1 cellular context compared by ENCODE assay signal in genomic region chr2:95060446-95061118, GRCh38.
A peak's percentile ranks its signal among the peaks of the same experiment; 100 is the strongest.
TF ChIP-seq lines count a peak whose summit lies in the region.

No MANE protein-coding gene starts in this region.

TF ChIP-seq in HepG2, 621 proteins besides CTCF, POLR2A, EP300 and RAD21 (continued from another document and continues in another):
- TF ChIP-seq ZNF710 (CRISPR knock-in tag; IDR thresholded peaks at IDR 0.05; ENCODE audit: borderline replicate concordance) (peak; percentile 52; the same call in 1 of the 2 replicates), MEIS1 (CRISPR knock-in tag; IDR thresholded peaks at IDR 0.05; ENCODE audit: borderline replicate concordance) (no peak), ZHX2 (IDR thresholded peaks at IDR 0.05; ENCODE audit: low read depth) (no peak), ZHX2 (CRISPR knock-in tag; IDR thresholded peaks at IDR 0.05; ENCODE audit: borderline replicate concordance) (no peak), ZNF574 (CRISPR knock-in tag; IDR thresholded peaks at IDR 0.05) (peak; percentile 33; the same call in 1 of the 2 replicates), PHF21A (CRISPR knock-in tag; IDR thresholded peaks at IDR 0.05) (peak; percentile 66; the same call in 1 of the 2 replicates), ZFP36L1 (CRISPR knock-in tag; IDR thresholded peaks at IDR 0.05) (no peak), E2F2 (CRISPR knock-in tag; IDR thresholded peaks at IDR 0.05; ENCODE audit: borderline replicate concordance) (no peak), HNRNPH1 (optimal IDR thresholded peaks at IDR 0.05; ENCODE audit: low read depth, low read length) (peak; percentile 92), CBX5 (CRISPR knock-in tag; IDR thresholded peaks at IDR 0.05; ENCODE audit: borderline replicate concordance) (peak; percentile 37; the same call in 1 of the 2 replicates), NPAS2 (CRISPR knock-in tag; IDR thresholded peaks at IDR 0.05; ENCODE audit: borderline replicate concordance) (no peak), ZNF577 (CRISPR knock-in tag; IDR thresholded peaks at IDR 0.05; ENCODE audit: borderline replicate concordance, low read depth) (no peak), ZNF780A (CRISPR knock-in tag; IDR thresholded peaks at IDR 0.05) (no peak), RFXAP (CRISPR knock-in tag; IDR thresholded peaks at IDR 0.05; ENCODE audit: borderline replicate concordance) (0 out of 2 replicates have a peak, but pooled peaks have one; percentile 15), SYNCRIP (IDR thresholded peaks at IDR 0.05; ENCODE audit: insufficient read depth, low read depth, low read length) (no peak), ZNF510 (CRISPR knock-in tag; IDR thresholded peaks at IDR 0.05; ENCODE audit: low read depth) (peak; percentile 39; the same call in 1 of the 2 replicates), RARA (CRISPR knock-in tag; IDR thresholded peaks at IDR 0.05) (0 out of 2 replicates have a peak, but pooled peaks have one; percentile 7), PHF8 (CRISPR knock-in tag; IDR thresholded peaks at IDR 0.05) (no peak; the same call in 1 of the 2 replicates), ZNF7 (CRISPR knock-in tag; IDR thresholded peaks at IDR 0.05) (peak; percentile 41; the same call in 1 of the 2 replicates), ZFY (CRISPR knock-in tag; IDR thresholded peaks at IDR 0.05) (peak; percentile 38; the same call in 1 of the 2 replicates), SOX6 (IDR thresholded peaks at IDR 0.05) (no peak), SOX6 (CRISPR knock-in tag; IDR thresholded peaks at IDR 0.05) (peak; percentile 82), LCORL (IDR thresholded peaks at IDR 0.05) (no peak), LCORL (CRISPR knock-in tag; IDR thresholded peaks at IDR 0.05) (peak; percentile 91), PATZ1 (CRISPR knock-in tag; IDR thresholded peaks at IDR 0.05) (peak; percentile 52), XRCC5 (optimal IDR thresholded peaks at IDR 0.05; ENCODE audit: low read length) (peak; percentile 50), TAF1 (CRISPR knock-in tag; IDR thresholded peaks at IDR 0.05) (peak; percentile 42; the same call in 1 of the 2 replicates), IRX3 (CRISPR knock-in tag; IDR thresholded peaks at IDR 0.05; ENCODE audit: borderline replicate concordance, low read depth) (no peak), SALL2 (CRISPR knock-in tag; IDR thresholded peaks at IDR 0.05) (0 out of 2 replicates have a peak, but pooled peaks have one; percentile 13), ERF (CRISPR knock-in tag; IDR thresholded peaks at IDR 0.05) (no peak), ZFP91 (CRISPR knock-in tag; IDR thresholded peaks at IDR 0.05; ENCODE audit: borderline replicate concordance) (peak; percentile 52), HBP1 (CRISPR knock-in tag; IDR thresholded peaks at IDR 0.05; ENCODE audit: low read depth) (no peak), HNRNPLL (IDR thresholded peaks at IDR 0.05; ENCODE audit: low read depth, low read length, poor library complexity, severe bottlenecking) (peak; percentile 100), FOSL2 (CRISPR knock-in tag; IDR thresholded peaks at IDR 0.05) (no peak), KDM6A (CRISPR knock-in tag; IDR thresholded peaks at IDR 0.05; ENCODE audit: low read depth) (peak; percentile 61; the same call in 1 of the 2 replicates), ZNF770 (CRISPR knock-in tag; IDR thresholded peaks at IDR 0.05) (no peak), RXRA (CRISPR knock-in tag; IDR thresholded peaks at IDR 0.05) (0 out of 2 replicates have a peak, but pooled peaks have one; percentile 45), ISX (CRISPR knock-in tag; conservative IDR thresholded peaks at IDR 0.05) (no peak), RBFOX2 (IDR thresholded peaks at IDR 0.05; ENCODE audit: low read depth, low read length) (peak; percentile 60; the same call in 1 of the 2 replicates), HDAC2 (CRISPR knock-in tag; IDR thresholded peaks at IDR 0.05) (peak; percentile 58; the same call in 1 of the 2 replicates), ISL2 (CRISPR knock-in tag; IDR thresholded peaks at IDR 0.05) (0 out of 2 replicates have a peak, but pooled peaks have one; percentile 20), SALL1 (CRISPR knock-in tag; IDR thresholded peaks at IDR 0.05) (peak; percentile 29), FOXA1 (IDR thresholded peaks at IDR 0.05) (no peak), FOXA1 (CRISPR knock-in tag; IDR thresholded peaks at IDR 0.05) (0 out of 2 replicates have a peak, but pooled peaks have one; percentile 2), EED (CRISPR knock-in tag; IDR thresholded peaks at IDR 0.05) (no peak), FOXO1 (CRISPR knock-in tag; IDR thresholded peaks at IDR 0.05) (0 out of 2 replicates have a peak, but pooled peaks have one; percentile 12), SSRP1 (CRISPR knock-in tag; IDR thresholded peaks at IDR 0.05) (0 out of 2 replicates have a peak, but pooled peaks have one; percentile 37)
